Comparison of ENCODE assay signal across 21 cellular contexts in genomic region chr17:82444941-82445521, GRCh38. TPM values are rescaled to one million over a fixed set of nuclear protein-coding genes. Genes with fewer than 3 reads are reported as not detected.
DNase-seq lines count a peak whose midpoint lies in the region; ATAC-seq and TF ChIP-seq lines count a peak whose summit lies in the region.
"Had no signal": no experiment of that assay in that cellular context is flagged by ENCODE, and none has a peak within 500 bp of the region (broad histone marks: within the 10 kb centered on the region; RNA-seq: fewer than 3 reads in every experiment).

No MANE protein-coding gene starts in this region.

- POLR2A ChIA-PET in naive thymus-derived CD4-positive, alpha-beta T cell (lab: Charles Lee) = interaction anchor here (0.6 to 1.7 kb wide), 2 partner anchors 9 to 125 kb away, joined by 3 to 4 read pairs; no protein-coding TSS in a partner anchor

- DNase-seq in left cardiac atrium (no peak), right atrium auricular region (ENCODE audit: low spot score) (no peak), aorta (peak; percentile 61 to 72), mesothelial cell of epicardium (ENCODE audit: low spot score in 2 of 2, unreplicated experiment in 2 of 2) (no peak)
- no peak for DNase-seq in naive thymus-derived CD4-positive, alpha-beta T cell
- no peak for DNase-seq in NK-92 treated with Interleukin-12 subunit alpha and Interleukin-12 subunit beta, amount 100 ng/mL, for 24 hours (lab: John Stamatoyannopoulos, UW)
- DNase-seq: ACHN; activated effector memory CD4-positive, alpha-beta T cell treated with anti-CD3 and anti-CD28 coated beads, Interleukin-2, amount 50 U/mL, for 16 hours; esophagus squamous epithelium; MG63; naive B cell; NCI-H187 treated with DMSO at 0.1 percent for 48 hours; NCI-H82; Peyer's patch; psoas muscle; T-helper 1 cell had no signal

- CTCF ChIA-PET in naive thymus-derived CD4-positive, alpha-beta T cell (lab: Charles Lee) = no interaction called here

- intact Hi-C loops in left cardiac atrium (cut with DNase I) (no loop called here), aorta (cut with DNase I) (no loop called here)
- intact Hi-C loops in dendritic cell treated with granulocyte-macrophage colony-stimulating factor and Interleukin-4, amounts not matched to agents 40 ng/mL and 50 ng/mL, for 4 days (cut with micrococcal nuclease) = no loop called here
- intact Hi-C loops in naive thymus-derived CD4-positive, alpha-beta T cell (cut with micrococcal nuclease) = no loop called here

- H3K4me1 ChIP-seq in right atrium auricular region (peaks cover 0 to 29% of the 10 kb centered on the region in 2 donors), aorta (ENCODE audit: control insufficient read depth in 1 of 2, insufficient read depth in 2 of 2, low read length in 2 of 2) (no peaks in the 10 kb centered on the region)
- peaks cover 7 to 8% of the 10 kb centered on the region in 2 donors for H3K4me1 ChIP-seq in naive thymus-derived CD4-positive, alpha-beta T cell (ENCODE audit: control insufficient read depth in 2 of 2, insufficient read depth in 2 of 2, low read length in 2 of 2)

- H3K27me3 Mint-ChIP-seq in dendritic cell treated with granulocyte-macrophage colony-stimulating factor and Interleukin-4, amounts not matched to agents 40 ng/mL and 50 ng/mL, for 4 days = no peaks in the 10 kb centered on the region
- no peaks in the 10 kb centered on the region for H3K27me3 Mint-ChIP-seq in naive thymus-derived CD4-positive, alpha-beta T cell
- H3K27me3 Mint-ChIP-seq in mesothelial cell of epicardium (ENCODE audit: low read depth) = no peaks in the 10 kb centered on the region
- H3K27me3 Mint-ChIP-seq: naive B cell had no signal

- H3K9me3 Mint-ChIP-seq in dendritic cell treated with granulocyte-macrophage colony-stimulating factor and Interleukin-4, amounts not matched to agents 40 ng/mL and 50 ng/mL, for 4 days = no peaks in the 10 kb centered on the region
- H3K9me3 Mint-ChIP-seq in naive thymus-derived CD4-positive, alpha-beta T cell = no peaks in the 10 kb centered on the region
- no peaks in the 10 kb centered on the region for H3K9me3 Mint-ChIP-seq in mesothelial cell of epicardium
- H3K9me3 Mint-ChIP-seq: GM23338, naive B cell, WTC11 had no signal

- H3K4me1 Mint-ChIP-seq in dendritic cell treated with granulocyte-macrophage colony-stimulating factor and Interleukin-4, amounts not matched to agents 40 ng/mL and 50 ng/mL, for 4 days (ENCODE audit: low read depth) = peaks cover 76% of the 10 kb centered on the region
- peaks cover 5 to 30% (median 19%) of the 10 kb centered on the region in 7 donors for H3K4me1 Mint-ChIP-seq in naive thymus-derived CD4-positive, alpha-beta T cell
- H3K4me1 Mint-ChIP-seq in mesothelial cell of epicardium = peaks cover 6% of the 10 kb centered on the region

- H3K9me3 ChIP-seq in right atrium auricular region (no peaks in the 10 kb centered on the region), aorta (ENCODE audit: control insufficient read depth, low read length) (no peaks in the 10 kb centered on the region)
- H3K9me3 ChIP-seq in naive thymus-derived CD4-positive, alpha-beta T cell (ENCODE audit: control insufficient read depth in 2 of 3, low read length in 3 of 3) = no peaks in the 10 kb centered on the region
- H3K9me3 ChIP-seq: esophagus squamous epithelium, MG63, Peyer's patch, psoas muscle had no signal

- WGBS in aorta, 2 donors = 40 to 42% methylated on average over 19 of the region's 19 CpGs

- H3K27ac Mint-ChIP-seq in dendritic cell treated with granulocyte-macrophage colony-stimulating factor and Interleukin-4, amounts not matched to agents 40 ng/mL and 50 ng/mL, for 4 days = peak overlapping the region; percentile 50
- H3K27ac Mint-ChIP-seq in naive thymus-derived CD4-positive, alpha-beta T cell = no peak overlapping the region
- H3K27ac Mint-ChIP-seq in mesothelial cell of epicardium = no peak overlapping the region
- H3K27ac Mint-ChIP-seq: GM23338, WTC11 had no signal

- ATAC-seq in left cardiac atrium (peak; percentile 4 to 16), aorta (ENCODE audit: low FRiP score) (no peak), GM21526 (IDR thresholded peaks at IDR 0.05; ENCODE audit: low FRiP score, unreplicated experiment) (no peak)
- ATAC-seq in naive thymus-derived CD4-positive, alpha-beta T cell = no peak
- ATAC-seq: GM12878, GM23338, psoas muscle, WTC11 had no signal

- no peak overlapping the region for H3K27ac ChIP-seq in right atrium auricular region
- peak overlapping the region; percentile 14 for H3K27ac ChIP-seq in naive thymus-derived CD4-positive, alpha-beta T cell (ENCODE audit: low read depth, low read length)
- no peak overlapping the region for H3K27ac ChIP-seq in aorta (ENCODE audit: low read depth in 1 of 2, low read length in 2 of 2)
- H3K27ac ChIP-seq: psoas muscle had no signal

- H3K36me3 ChIP-seq in right atrium auricular region = no peaks in the 10 kb centered on the region
- H3K36me3 ChIP-seq in naive thymus-derived CD4-positive, alpha-beta T cell (ENCODE audit: control insufficient read depth in 2 of 3, insufficient read depth in 3 of 3, low read length in 3 of 3) = peaks cover 0 to 62% (median 0%) of the 10 kb centered on the region in 3 experiments
- no peaks in the 10 kb centered on the region for H3K36me3 ChIP-seq in aorta (ENCODE audit: control insufficient read depth in 1 of 2, insufficient read depth in 2 of 2, low read length in 1 of 2)

- no peaks in the 10 kb centered on the region for H3K27me3 ChIP-seq in right atrium auricular region
- H3K27me3 ChIP-seq in naive thymus-derived CD4-positive, alpha-beta T cell (ENCODE audit: control insufficient read depth in 2 of 2, insufficient read depth in 2 of 2, low read length in 2 of 2) = no peaks in the 10 kb centered on the region
- no peaks in the 10 kb centered on the region for H3K27me3 ChIP-seq in aorta (ENCODE audit: control insufficient read depth in 1 of 2, insufficient read depth in 2 of 2, low read length in 1 of 2)
- H3K27me3 ChIP-seq: esophagus squamous epithelium, MG63, Peyer's patch had no signal

- H3K4me3 Mint-ChIP-seq in dendritic cell treated with granulocyte-macrophage colony-stimulating factor and Interleukin-4, amounts not matched to agents 40 ng/mL and 50 ng/mL, for 4 days = no peak overlapping the region
- H3K4me3 Mint-ChIP-seq in naive thymus-derived CD4-positive, alpha-beta T cell = no peak overlapping the region
- H3K4me3 Mint-ChIP-seq in mesothelial cell of epicardium = no peak overlapping the region
- H3K4me3 Mint-ChIP-seq: GM23338, WTC11 had no signal

- H3K36me3 Mint-ChIP-seq in dendritic cell treated with granulocyte-macrophage colony-stimulating factor and Interleukin-4, amounts not matched to agents 40 ng/mL and 50 ng/mL, for 4 days (ENCODE audit: low read depth) = peaks cover 93% of the 10 kb centered on the region
- peaks cover 0 to 18% (median 0%) of the 10 kb centered on the region in 5 donors for H3K36me3 Mint-ChIP-seq in naive thymus-derived CD4-positive, alpha-beta T cell
- peaks cover 3% of the 10 kb centered on the region for H3K36me3 Mint-ChIP-seq in mesothelial cell of epicardium

- TF ChIP-seq CTCF in right atrium auricular region (IDR thresholded peaks at IDR 0.05) = no peak
- TF ChIP-seq CTCF in mesothelial cell of epicardium (IDR thresholded peaks at IDR 0.05; ENCODE audit: unreplicated experiment) = no peak

- H3K4me3 ChIP-seq in right atrium auricular region (no peak overlapping the region), aorta (ENCODE audit: low read length in 2 of 2) (no peak overlapping the region)
- H3K4me3 ChIP-seq in naive thymus-derived CD4-positive, alpha-beta T cell (ENCODE audit: low read length) = no peak overlapping the region
- H3K4me3 ChIP-seq: esophagus squamous epithelium, GM12878, GM23338, MG63, Peyer's patch, psoas muscle had no signal

RNA-seq across cellular contexts. Expression of gene CYBC1, which starts 5.5 kb away (rescaled TPM):
- 10 to 100 TPM; 42.1 to 43.6 TPM for total RNA-seq in left cardiac atrium
- total RNA-seq in right atrium auricular region = 10 to 100 TPM; 14.9 to 34.9 TPM
- total RNA-seq in naive thymus-derived CD4-positive, alpha-beta T cell = 100 to 1,000 TPM; 112 to 385 (median 199) TPM
- polyA plus RNA-seq in naive thymus-derived CD4-positive, alpha-beta T cell = 100 to 1,000 TPM; 168 to 178 TPM
- total RNA-seq in aorta = 100 to 1,000 TPM in 1 of 2 donors, 10 to 100 TPM in 1; 59.9 to 131 TPM
- polyA plus RNA-seq in aorta = 10 to 100 TPM; 26.5 to 65.7 TPM
- 86.7 to 93.0 TPM (median 88.1 TPM) in 3 replicates for total RNA-seq in mesothelial cell of epicardium

RNA-seq across cellular contexts. Expression of gene NARF, which starts 13.5 kb away (rescaled TPM):
- total RNA-seq in left cardiac atrium (10 to 100 TPM; 63.7 to 65.9 TPM), right atrium auricular region (10 to 100 TPM; 51.4 to 54.8 TPM), aorta (10 to 100 TPM; 45.9 to 76.0 TPM), mesothelial cell of epicardium (116 to 123 TPM (median 122 TPM) in 3 replicates)
- 100 to 1,000 TPM in 1 of 5 experiments, 10 to 100 TPM in 4; 59.8 to 188 (median 67.1) TPM for total RNA-seq in naive thymus-derived CD4-positive, alpha-beta T cell
- polyA plus RNA-seq in naive thymus-derived CD4-positive, alpha-beta T cell = 100 to 1,000 TPM; 102 to 103 TPM
- polyA plus RNA-seq in aorta = 100 to 1,000 TPM in 1 of 2 donors, 10 to 100 TPM in 1; 34.4 to 162 TPM

RNA-seq across cellular contexts. Expression of gene OGFOD3, which starts 26.6 kb away (rescaled TPM):
- total RNA-seq in left cardiac atrium (10 to 100 TPM; 27.2 to 32.0 TPM), right atrium auricular region (10 to 100 TPM; 26.4 to 32.4 TPM), aorta (10 to 100 TPM; 17.5 to 22.2 TPM), mesothelial cell of epicardium (36.6 to 40.3 TPM (median 39.3 TPM) in 3 replicates)
- total RNA-seq in naive thymus-derived CD4-positive, alpha-beta T cell = 10 to 100 TPM; 21.9 to 34.6 (median 32.3) TPM
- polyA plus RNA-seq in naive thymus-derived CD4-positive, alpha-beta T cell = 10 to 100 TPM; 29.7 to 42.1 TPM
- 10 to 100 TPM; 12.0 to 25.9 TPM for polyA plus RNA-seq in aorta

RNA-seq across cellular contexts. Expression of gene HEXD, which starts 26.9 kb away (rescaled TPM):
- total RNA-seq in left cardiac atrium (10 to 100 TPM; 14.3 to 16.3 TPM), right atrium auricular region (10 to 100 TPM; 11.3 to 15.6 TPM), aorta (10 to 100 TPM; 14.8 to 34.7 TPM), mesothelial cell of epicardium (75.3 to 82.8 TPM (median 76.3 TPM) in 3 replicates)
- 100 to 1,000 TPM in 2 of 5 experiments, 10 to 100 TPM in 3; 62.7 to 153 (median 66.9) TPM for total RNA-seq in naive thymus-derived CD4-positive, alpha-beta T cell
- 10 to 100 TPM; 12.5 to 18.1 TPM for polyA plus RNA-seq in naive thymus-derived CD4-positive, alpha-beta T cell
- polyA plus RNA-seq in aorta = 100 to 1,000 TPM in 1 of 2 donors, 10 to 100 TPM in 1; 15.7 to 133 TPM

Comparison
In these comparisons a context has a peak if more than half of its experiments do, and no peak if none do; other contexts are left out.
1. ATAC-seq: peak in left cardiac atrium (2 of 2); none in naive thymus-derived CD4-positive, alpha-beta T cell (single experiment), aorta (single experiment) and GM21526 (single experiment).
2. DNase-seq: peak in aorta (2 of 2); none in left cardiac atrium (single experiment), right atrium auricular region (single experiment), naive thymus-derived CD4-positive, alpha-beta T cell (0 of 9), NK-92 treated with Interleukin-12 subunit alpha and Interleukin-12 subunit beta, amount 100 ng/mL, for 24 hours (single experiment) and mesothelial cell of epicardium (0 of 2).